In the genomic region with DNA sequence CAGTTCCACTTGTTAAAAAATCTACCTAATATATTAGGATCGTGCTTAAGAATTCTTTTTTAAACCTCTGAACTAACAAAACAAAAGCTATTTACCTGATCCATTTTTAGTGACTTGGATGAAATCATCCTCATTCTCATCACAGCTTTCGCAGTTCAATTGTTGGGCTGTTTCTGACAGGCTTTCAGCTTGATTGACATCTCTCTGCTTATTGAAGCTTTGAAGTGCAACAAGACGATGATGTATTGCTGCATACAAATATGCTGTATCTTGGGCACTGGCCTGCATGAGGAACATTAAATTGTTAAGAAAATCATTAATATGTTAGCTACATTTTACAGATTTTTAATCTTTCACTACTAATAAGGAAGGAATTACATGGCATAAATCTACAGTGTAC, we compare ENCODE assay signal across 18 cellular contexts. TPM values are rescaled to one million over a fixed set of nuclear protein-coding genes. Genes with fewer than 3 reads are reported as not detected.
DNase-seq lines count a peak whose midpoint lies in the region; ATAC-seq, FAIRE-seq and TF ChIP-seq lines count a peak whose summit lies in the region.
"Had no signal": no experiment of that assay in that cellular context is flagged by ENCODE, and none has a peak within 500 bp of the region (broad histone marks: within the 10 kb centered on the region; RNA-seq: fewer than 3 reads in every experiment).

No MANE protein-coding gene starts in this region.

- H3K27me3 ChIP-seq in GM12878 (replicated peaks in 1 of 2; ENCODE audit: control insufficient read depth in 2 of 2, insufficient read depth in 2 of 2, low read length in 1 of 2), result no peaks in the 10 kb centered on the region
- no peaks in the 10 kb centered on the region for H3K27me3 ChIP-seq in gastroesophageal sphincter
- H3K27me3 ChIP-seq in thoracic aorta (replicated peaks; ENCODE audit: insufficient read depth), result no peaks in the 10 kb centered on the region
- no peaks in the 10 kb centered on the region for H3K27me3 ChIP-seq in ovary
- H3K27me3 ChIP-seq: BLaER1 had no signal

- no peaks in the 10 kb centered on the region for H3K79me2 ChIP-seq in GM12878 (ENCODE audit: control insufficient read depth, insufficient read depth, low read length)

- no peak overlapping the region for H3K4me2 ChIP-seq in GM12878 (ENCODE audit: control insufficient read depth, insufficient read depth)
- H3K4me2 ChIP-seq: BLaER1, GM23338 had no signal

- H3K9ac ChIP-seq in GM12878 (ENCODE audit: control insufficient read depth, insufficient read depth, low read length), result no peak overlapping the region
- H3K9ac ChIP-seq: BLaER1 had no signal

- ATAC-seq in GM12878 (no peak), gastroesophageal sphincter (no peak), thoracic aorta (ENCODE audit: insufficient number of reproducible peaks, low FRiP score, low read depth) (no peak), GM18858 (IDR thresholded peaks at IDR 0.05; ENCODE audit: unreplicated experiment) (no peak)
- ATAC-seq: GM23338, HepG2 had no signal

- H3K4me1 ChIP-seq in GM12878 (ENCODE audit: control insufficient read depth, insufficient read depth, low read length) (no peaks in the 10 kb centered on the region), gastroesophageal sphincter (peaks cover 0 to 45% (median 16%) of the 10 kb centered on the region in 3 donors), thoracic aorta (ENCODE audit: control insufficient read depth in 1 of 2, low read depth in 2 of 2) (peaks cover 24 to 31% of the 10 kb centered on the region in 2 donors), ovary (ENCODE audit: insufficient read depth) (no peaks in the 10 kb centered on the region)
- H3K4me1 ChIP-seq: Caco-2 had no signal

- DNase-seq in GM18507 (ENCODE audit: extremely low spot score, insufficient read length, low read depth) (no peak), GM12878 (ENCODE audit: low read depth, low spot score) (no peak), thoracic aorta (ENCODE audit: low spot score) (no peak), cerebellar cortex (ENCODE audit: low spot score) (no peak), ovary (no peak)
- DNase-seq: 8988T; AML-193; Caco-2; CD8-positive, alpha-beta memory T cell; DMS53; GF-D8; H7 had no signal

- TF ChIP-seq POLR2A in GM12878 (IDR thresholded peaks at IDR 0.05; ENCODE audit: low read depth, low read length) (no peak), gastroesophageal sphincter (IDR thresholded peaks at IDR 0.05) (no peak), ovary (IDR thresholded peaks at IDR 0.05) (no peak)

- no TSS peak for BruUV-seq in GM12878 (replicated peaks; lab: Mats Ljungman, UMichigan)

- intact Hi-C loops in GM12878 (cut with micrococcal nuclease; ENCODE audit: unreplicated experiment) (no loop called here), ovary (cut with DNase I) (no loop called here)

- TF ChIP-seq CTCF in GM12878 (IDR thresholded peaks at IDR 0.05 in 2 of 3, conservative IDR thresholded peaks at IDR 0.05 in 1 of 3; ENCODE audit: control insufficient read depth in 2 of 3, extremely low read depth in 1 of 3, insufficient read depth in 1 of 3, low read depth in 3 of 3, low read length in 3 of 3) (no peak), gastroesophageal sphincter (IDR thresholded peaks at IDR 0.05) (no peak), thoracic aorta (IDR thresholded peaks at IDR 0.05) (no peak), ovary (IDR thresholded peaks at IDR 0.05) (no peak)

- no peaks in the 10 kb centered on the region for H3K9me3 ChIP-seq in GM12878 (replicated peaks; ENCODE audit: control insufficient read depth, insufficient read depth, low read length)
- no peaks in the 10 kb centered on the region for H3K9me3 ChIP-seq in gastroesophageal sphincter
- H3K9me3 ChIP-seq in thoracic aorta, result no peaks in the 10 kb centered on the region
- no peaks in the 10 kb centered on the region for H3K9me3 ChIP-seq in ovary
- H3K9me3 ChIP-seq: BLaER1, Caco-2 had no signal

- H3K4me3 ChIP-seq in GM12878 (no peak overlapping the region), gastroesophageal sphincter (no peak overlapping the region), thoracic aorta (no peak overlapping the region), ovary (no peak overlapping the region)
- H3K4me3 ChIP-seq: BLaER1, GM23338 had no signal

- CTCF ChIA-PET in GM12878 (lab: Yijun Ruan, JAX), result interaction anchor here (1.1 to 4.8 kb wide), 4 partner anchors 10 to 172 kb away, joined by 4 to 22 read pairs (median 10); a partner anchor contains a TSS

- peak; percentile 33 for FAIRE-seq in GM18507 (lab: Jason Lieb, UNC)
- FAIRE-seq in GM12878 (lab: Jason Lieb, UNC), result no peak
- FAIRE-seq: HepG2, HTR-8/SVneo had no signal

- POLR2A ChIA-PET in GM12878 (lab: Charles Lee), result no interaction called here

- H3K36me3 ChIP-seq in GM12878 (ENCODE audit: control insufficient read depth in 2 of 2, insufficient read depth in 2 of 2, low read length in 1 of 2), result no peaks in the 10 kb centered on the region
- H3K36me3 ChIP-seq in gastroesophageal sphincter, result no peaks in the 10 kb centered on the region
- H3K36me3 ChIP-seq in thoracic aorta, result no peaks in the 10 kb centered on the region
- H3K36me3 ChIP-seq in ovary, result no peaks in the 10 kb centered on the region
- H3K36me3 ChIP-seq: BLaER1 had no signal

- H2AFZ ChIP-seq in GM12878 (ENCODE audit: control insufficient read depth, low read depth, low read length), result no peak overlapping the region
- H2AFZ ChIP-seq: GM23338 had no signal

- H3K27ac ChIP-seq in GM12878 (ENCODE audit: control insufficient read depth, insufficient read depth) (no peak overlapping the region), gastroesophageal sphincter (peak overlapping the region in 3 of 4 donors; percentile 66 to 95 (median 73)), thoracic aorta (peak overlapping the region; percentile 25 to 39), ovary (peak overlapping the region in 1 of 2 donors; percentile 50)
- H3K27ac ChIP-seq: BLaER1 had no signal

- in situ Hi-C loops in GM12878 (cut with MboI), result no loop called here

- 48% methylated on average over 3 of the region's 3 CpGs for WGBS in GM12878 (ENCODE audit: insufficient coverage, insufficient replicate concordance, low lambda C conversion rate, missing lambda C conversion rate)
- 70 to 81% methylated on average over 3 of the region's 3 CpGs for WGBS in gastroesophageal sphincter (ENCODE audit: low coverage in 1 of 2), 2 donors
- 93 to 96% (median 94%) methylated on average over 3 of the region's 3 CpGs for WGBS in ovary, 3 donors

- H4K20me1 ChIP-seq in GM12878 (ENCODE audit: control insufficient read depth, insufficient read depth), result no peaks in the 10 kb centered on the region
- H4K20me1 ChIP-seq: BLaER1 had no signal

- RAD21 ChIA-PET in GM12878 (lab: Charles Lee; ENCODE audit: unreplicated experiment), result interaction anchor here (1.0 kb wide), 1 partner anchor 12 kb away, joined by 3 read pairs; no protein-coding TSS in a partner anchor

- TF ChIP-seq EP300 in GM12878 (IDR thresholded peaks at IDR 0.05; ENCODE audit: borderline replicate concordance in 1 of 2, control insufficient read depth in 1 of 2, low read depth in 2 of 2, low read length in 2 of 2) (no peak), gastroesophageal sphincter (IDR thresholded peaks at IDR 0.05) (no peak), ovary (IDR thresholded peaks at IDR 0.05) (no peak)

- SMC1A ChIA-PET in GM12878 (lab: Charles Lee; ENCODE audit: uncharacterized antibody, unreplicated experiment), result interaction anchor here (0.7 to 2.8 kb wide), 3 partner anchors 14 to 179 kb away, joined by 3 to 8 read pairs (median 3); no protein-coding TSS in a partner anchor

- no peak for TF ChIP-seq RAD21 in GM12878 (IDR thresholded peaks at IDR 0.05; ENCODE audit: insufficient read depth, low read depth, low read length)

RNA-seq across cellular contexts. Expression of a gene that starts 9.5 kb away (rescaled TPM):
- 6.3 and 6.7 TPM in 2 replicates for total RNA-seq in GM12878 (2013; cell fraction: nucleolus; rRNA removed)
- total RNA-seq in GM12878 (2014; rRNA removed), result 8.3 and 9.0 TPM in 2 replicates
- total RNA-seq in GM12878 (2014; rRNA removed; fragmentation: Illumina TruSeq; extraction: Trizol), result 8.5 and 8.8 TPM in 2 replicates
- total RNA-seq in GM12878 (2021), result 8.5 and 8.9 TPM in 2 replicates
- polyA plus RNA-seq in GM12878 (2011; ENCODE audit: low read depth), result 2.9 TPM
- polyA plus RNA-seq in GM12878 (2011; rRNA removed), result 8.9 and 14.0 TPM in 2 replicates
- 2.5 and 3.2 TPM in 2 replicates for polyA plus RNA-seq in GM12878 (2011; cell fraction: cytosol; rRNA removed)
- polyA plus RNA-seq in GM12878 (2011; cell fraction: nucleus; rRNA removed), result 3.3 and 5.2 TPM in 2 replicates
- 4.3 and 4.7 TPM in 2 replicates for polyA plus RNA-seq in GM12878 (2012)
- 6.6 and 9.5 TPM in 2 replicates for polyA plus RNA-seq in GM12878 (2014; fragmentation: Illumina TruSeq; extraction: Trizol)
- 1 to 10 TPM; 2.4 to 3.1 TPM for polyA plus RNA-seq in GM12878 (2014; fragmentation: Nextera tagmentation; extraction: Ambion mirVana)
- polyA plus RNA-seq in GM12878 (2014; rRNA removed), result 5.5 and 6.0 TPM in 2 replicates
- polyA plus RNA-seq in GM12878 (2016; fragmentation: Nextera tagmentation; extraction: Ambion mirVana), result 1 to 10 TPM; 4.1 to 4.7 TPM
- polyA minus RNA-seq in GM12878 (2011; rRNA and poly(A)+ RNA removed), result 8.4 and 17.6 TPM in 2 replicates
- polyA minus RNA-seq in GM12878 (2011; cell fraction: cytosol; rRNA and poly(A)+ RNA removed), result 4.5 and 5.2 TPM in 2 replicates
- polyA minus RNA-seq in GM12878 (2011; cell fraction: nucleus; rRNA and poly(A)+ RNA removed), result 1.5 and 2.3 TPM in 2 replicates
- 10 to 100 TPM; 43.5 to 90.6 (median 60.9) TPM for total RNA-seq in gastroesophageal sphincter
- total RNA-seq in thoracic aorta, result 10 to 100 TPM; 16.2 to 31.5 TPM
- total RNA-seq in ovary, result 10 to 100 TPM; 16.7 to 46.7 (median 32.0) TPM
- 10 to 100 TPM; 13.5 to 26.4 TPM for polyA plus RNA-seq in ovary

RNA-seq across cellular contexts. Expression of a gene that starts 50.5 kb away (rescaled TPM):
- 0.21 and 0.39 TPM in 2 replicates for total RNA-seq in GM12878 (2013; cell fraction: nucleolus; rRNA removed)
- total RNA-seq in GM12878 (2014; rRNA removed), result 0.05 TPM in 1 of 2 replicates, not detected in the other
- total RNA-seq in GM12878 (2014; rRNA removed; fragmentation: Illumina TruSeq; extraction: Trizol), result 0.05 and 0.09 TPM in 2 replicates
- total RNA-seq in GM12878 (2021), result not detected in 2 replicates
- polyA plus RNA-seq in GM12878 (2011; ENCODE audit: low read depth), result not detected
- polyA plus RNA-seq in GM12878 (2011; rRNA removed), result 0.09 and 0.29 TPM in 2 replicates
- 0.05 and 0.09 TPM in 2 replicates for polyA plus RNA-seq in GM12878 (2011; cell fraction: cytosol; rRNA removed)
- polyA plus RNA-seq in GM12878 (2011; cell fraction: nucleus; rRNA removed), result 0.06 and 0.09 TPM in 2 replicates
- polyA plus RNA-seq in GM12878 (2012), result 0.06 TPM in 1 of 2 replicates, not detected in the other
- polyA plus RNA-seq in GM12878 (2014; fragmentation: Illumina TruSeq; extraction: Trizol), result 0.03 TPM in 1 of 2 replicates, not detected in the other
- under 1 TPM in 1 of 2 experiments, not detected in 1; 0.02 TPM for polyA plus RNA-seq in GM12878 (2014; fragmentation: Nextera tagmentation; extraction: Ambion mirVana)
- 0.03 TPM in 1 of 2 replicates, not detected in the other for polyA plus RNA-seq in GM12878 (2014; rRNA removed)
- polyA plus RNA-seq in GM12878 (2016; fragmentation: Nextera tagmentation; extraction: Ambion mirVana), result under 1 TPM in 1 of 2 experiments, not detected in 1; 0.15 TPM
- 0.07 TPM in 1 of 2 replicates, not detected in the other for polyA minus RNA-seq in GM12878 (2011; rRNA and poly(A)+ RNA removed)
- polyA minus RNA-seq in GM12878 (2011; cell fraction: cytosol; rRNA and poly(A)+ RNA removed), result not detected in 2 replicates
- polyA minus RNA-seq in GM12878 (2011; cell fraction: nucleus; rRNA and poly(A)+ RNA removed), result not detected in 2 replicates
- 10 to 100 TPM in 1 of 4 donors, 1 to 10 TPM in 3; 3.4 to 26.0 (median 6.1) TPM for total RNA-seq in gastroesophageal sphincter
- total RNA-seq in thoracic aorta, result 10 to 100 TPM; 10.7 to 25.5 TPM
- 1 to 10 TPM in 3 of 7 donors, under 1 TPM in 4; 0.17 to 3.1 (median 0.94) TPM for total RNA-seq in ovary
- 1 to 10 TPM in 1 of 2 donors, under 1 TPM in 1; 0.58 to 1.5 TPM for polyA plus RNA-seq in ovary
- total RNA-seq: CD8-positive, alpha-beta memory T cell; GM23338; H7 had no signal
- polyA plus RNA-seq: CD8-positive, alpha-beta memory T cell; GM23338; HepG2 had no signal
